ENCODE assay signal across 8 cellular contexts in genomic region chr16:695355-696089, GRCh38. TPM values are rescaled to one million over a fixed set of nuclear protein-coding genes. Genes with fewer than 3 reads are reported as not detected.
DNase-seq lines count a peak whose midpoint lies in the region; ATAC-seq and TF ChIP-seq lines count a peak whose summit lies in the region.

No MANE protein-coding gene starts in this region.

- TF ChIP-seq POLR2A in GM19099 (IDR thresholded peaks at IDR 0.05; ENCODE audit: extremely low read depth, insufficient read length, low read depth): peak; percentile 56

- peaks cover 27% of the 10 kb centered on the region for H3K4me1 Mint-ChIP-seq in activated T-cell treated with anti-CD3 and anti-CD28 coated beads, Interleukin-2, amount 50 U/mL, for 4 hours (ENCODE audit: low read depth)

- H3K36me3 Mint-ChIP-seq in activated T-cell treated with anti-CD3 and anti-CD28 coated beads, Interleukin-2, amount 50 U/mL, for 4 hours (ENCODE audit: insufficient read depth): no peaks in the 10 kb centered on the region

- peak; percentile 77 to 81 for ATAC-seq in activated T-cell treated with anti-CD3 and anti-CD28 coated beads, Interleukin-2, amount 50 U/mL, for 4 hours
- no peak for ATAC-seq in GM18873 (IDR thresholded peaks at IDR 0.05; ENCODE audit: low FRiP score, unreplicated experiment)

- peaks cover 4% of the 10 kb centered on the region for H3K27me3 Mint-ChIP-seq in activated T-cell treated with anti-CD3 and anti-CD28 coated beads, Interleukin-2, amount 50 U/mL, for 4 hours (ENCODE audit: low read depth)

- DNase-seq in NCI-H526 (lab: John Stamatoyannopoulos, UW): peak; percentile 81 to 88
- peak; percentile 66 for DNase-seq in activated T-cell treated with anti-CD3 and anti-CD28 coated beads, Interleukin-2, amount 50 U/mL, for 4 hours
- peak; percentile 86 for DNase-seq in iPS-NIHi11 (ENCODE audit: low spot score)
- DNase-seq in stimulated activated CD8-positive, alpha-beta memory T cell treated with anti-CD3 and anti-CD28 coated beads, Interleukin-12 subunit alpha, Interleukin-12 subunit beta, amount 100 ng/mL, for 4 hours (ENCODE audit: low read depth): peak; percentile 51
- DNase-seq in SKM-1 treated with dmso at 0.1 percent for 144 hours (lab: John Stamatoyannopoulos, UW; ENCODE audit: unreplicated experiment): no peak
- DNase-seq in ecto neural progenitor cell (ENCODE audit: low spot score): no peak

- H3K4me3 Mint-ChIP-seq in activated T-cell treated with anti-CD3 and anti-CD28 coated beads, Interleukin-2, amount 50 U/mL, for 4 hours: peak overlapping the region; percentile 78

- no peaks in the 10 kb centered on the region for H3K9me3 Mint-ChIP-seq in activated T-cell treated with anti-CD3 and anti-CD28 coated beads, Interleukin-2, amount 50 U/mL, for 4 hours

RNA-seq across cellular contexts. Expression of gene WDR24, which starts 5.3 kb away (rescaled TPM):
- 10 to 100 TPM; 28.2 to 32.4 (median 29.1) TPM for total RNA-seq in activated T-cell treated with anti-CD3 and anti-CD28 coated beads, Interleukin-2, amount 50 U/mL, for 4 hours

RNA-seq across cellular contexts. Expression of gene FBXL16, which starts 10.1 kb away (rescaled TPM):
- total RNA-seq in activated T-cell treated with anti-CD3 and anti-CD28 coated beads, Interleukin-2, amount 50 U/mL, for 4 hours: 1 to 10 TPM; 2.0 to 6.0 (median 4.8) TPM

RNA-seq across cellular contexts. Expression of gene JMJD8, which starts 11.4 kb away (rescaled TPM):
- 10 to 100 TPM; 77.0 to 90.4 (median 88.7) TPM for total RNA-seq in activated T-cell treated with anti-CD3 and anti-CD28 coated beads, Interleukin-2, amount 50 U/mL, for 4 hours

RNA-seq across cellular contexts. Expression of gene STUB1, which starts 15.3 kb away (rescaled TPM):
- total RNA-seq in activated T-cell treated with anti-CD3 and anti-CD28 coated beads, Interleukin-2, amount 50 U/mL, for 4 hours: 100 to 1,000 TPM; 117 to 136 (median 127) TPM

RNA-seq across cellular contexts. Expression of gene METRN, which starts 19.4 kb away (rescaled TPM):
- total RNA-seq in activated T-cell treated with anti-CD3 and anti-CD28 coated beads, Interleukin-2, amount 50 U/mL, for 4 hours: 10 to 100 TPM; 23.8 to 34.7 (median 28.2) TPM

Comparison
In these comparisons a context has a peak if more than half of its experiments do, and no peak if none do; other contexts are left out.
1. DNase-seq: peak in NCI-H526 (2 of 2), activated T-cell treated with anti-CD3 and anti-CD28 coated beads, Interleukin-2, amount 50 U/mL, for 4 hours (single experiment), iPS-NIHi11 (single experiment) and stimulated activated CD8-positive, alpha-beta memory T cell treated with anti-CD3 and anti-CD28 coated beads, Interleukin-12 subunit alpha, Interleukin-12 subunit beta, amount 100 ng/mL, for 4 hours (single experiment); none in SKM-1 treated with dmso at 0.1 percent for 144 hours (single experiment) and ecto neural progenitor cell (single experiment).